Comparison of ENCODE assay signal across 8 cellular contexts in the genomic region with DNA sequence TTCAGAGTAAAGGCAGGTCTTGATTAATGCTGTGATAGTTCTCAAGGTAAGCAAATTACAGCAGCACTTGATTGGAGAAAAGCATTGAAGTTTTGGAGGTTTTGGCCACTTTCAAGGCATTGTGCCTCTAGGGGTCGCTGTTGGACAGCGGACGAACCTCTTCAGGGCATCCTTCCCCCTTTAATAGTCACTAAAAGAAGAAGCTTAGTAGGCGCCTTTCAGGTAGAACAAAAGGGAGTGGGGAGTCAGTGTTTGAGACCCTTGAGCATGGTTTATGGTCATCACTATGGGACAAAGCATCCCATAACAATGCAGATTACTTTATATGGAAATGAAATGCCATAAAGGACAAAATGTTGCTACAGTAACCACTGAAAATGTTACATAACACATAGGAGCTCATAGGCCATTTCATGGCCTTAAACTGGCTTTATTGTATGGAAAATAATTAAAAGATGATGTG.
DNase-seq lines count a peak whose midpoint lies in the region; ATAC-seq and TF ChIP-seq lines count a peak whose summit lies in the region.

No MANE protein-coding gene starts in this region.

- POLR2A ChIA-PET in CD4-positive, alpha-beta T cell (lab: Charles Lee) = interaction anchor here (0.8 to 2.4 kb wide), 12 partner anchors 13 to 1267 kb away, joined by 3 to 18 read pairs (median 4); a partner anchor contains a TSS
- POLR2A ChIA-PET in OCI-LY7 (lab: Charles Lee) = interaction anchor here (0.8 to 1.3 kb wide), 3 partner anchors 15 to 1189 kb away, joined by 3 read pairs; no protein-coding TSS in a partner anchor

- peaks cover 20% of the 10 kb centered on the region for H3K4me1 ChIP-seq in HUES6 (ENCODE audit: control insufficient read depth, insufficient read depth, low read length)
- no peaks in the 10 kb centered on the region for H3K4me1 ChIP-seq in OCI-LY7 (ENCODE audit: insufficient read depth, low read length, poor library complexity, severe bottlenecking)
- peaks cover 0 to 27% (median 0%) of the 10 kb centered on the region in 3 donors for H3K4me1 ChIP-seq in esophagus squamous epithelium

- TF ChIP-seq POLR2A in esophagus squamous epithelium (IDR thresholded peaks at IDR 0.05) = no peak

- peak overlapping the region; percentile 1 for H3K27ac Mint-ChIP-seq in CD4-positive, alpha-beta T cell

- BruUV-seq in OCI-LY7 (replicated peaks; lab: Mats Ljungman, UMichigan) = no TSS peak

- CTCF ChIA-PET in CD4-positive, alpha-beta T cell (lab: Charles Lee) = interaction anchor here (0.6 to 2.3 kb wide), 39 partner anchors 9 to 1401 kb away, joined by 3 to 41 read pairs (median 3); a partner anchor contains a TSS
- CTCF ChIA-PET in OCI-LY7 (lab: Charles Lee; ENCODE audit: unreplicated experiment) = interaction anchor here (0.7 to 1.3 kb wide), 3 partner anchors 9 to 1187 kb away, joined by 3 to 4 read pairs (median 3); no protein-coding TSS in a partner anchor

- TF ChIP-seq CTCF in CD4-positive, alpha-beta T cell (IDR thresholded peaks at IDR 0.05) = peak; percentile 90
- TF ChIP-seq CTCF in OCI-LY7 (conservative IDR thresholded peaks at IDR 0.05; ENCODE audit: low read length) = peak; percentile 94
- peak; percentile 77 to 89 (median 86) for TF ChIP-seq CTCF in esophagus squamous epithelium (IDR thresholded peaks at IDR 0.05)

- peak overlapping the region; percentile 81 for H3K4me3 Mint-ChIP-seq in CD4-positive, alpha-beta T cell

- no peaks in the 10 kb centered on the region for H3K9me2 ChIP-seq in OCI-LY7 (ENCODE audit: insufficient read depth, low read length)

- no peaks in the 10 kb centered on the region for H3K36me3 Mint-ChIP-seq in CD4-positive, alpha-beta T cell (ENCODE audit: low read depth)

- no peak overlapping the region for H3K27ac ChIP-seq in CD4-positive, alpha-beta T cell (ENCODE audit: low read depth, low read length)
- peak overlapping the region; percentile 99 for H3K27ac ChIP-seq in HUES6 (ENCODE audit: low read depth, low read length)
- no peak overlapping the region for H3K27ac ChIP-seq in OCI-LY7 (ENCODE audit: low read depth, low read length, poor library complexity, severe bottlenecking)
- peak overlapping the region in 3 of 4 donors; percentile 59 to 74 (median 69) for H3K27ac ChIP-seq in esophagus squamous epithelium

- intact Hi-C loops in CD4-positive, alpha-beta T cell (cut with DNase I, micrococcal nuclease) = loop anchor here (1.0 to 10.0 kb wide), 8 partner anchors 195 to 1403 kb away; a partner anchor contains a TSS
- intact Hi-C loops in OCI-LY7 (cut with micrococcal nuclease; ENCODE audit: unreplicated experiment) (loop anchor here (1.0 to 10.0 kb wide), 4 partner anchors 413 to 1270 kb away; no protein-coding TSS in a partner anchor), esophagus squamous epithelium (cut with DNase I) (loop anchor here (5.0 to 10.0 kb wide), 2 partner anchors 765 to 1193 kb away; a partner anchor contains a TSS)

- H3K27me3 Mint-ChIP-seq in CD4-positive, alpha-beta T cell = peaks cover 4% of the 10 kb centered on the region

- no peaks in the 10 kb centered on the region for H3K9me3 Mint-ChIP-seq in CD4-positive, alpha-beta T cell

- H4K20me1 ChIP-seq in OCI-LY7 (ENCODE audit: insufficient read depth, low read length) = no peaks in the 10 kb centered on the region

- H3K27me3 ChIP-seq in CD4-positive, alpha-beta T cell (ENCODE audit: control insufficient read depth, insufficient read depth, low read length) = no peaks in the 10 kb centered on the region
- H3K27me3 ChIP-seq in HUES6 (ENCODE audit: control insufficient read depth, insufficient read depth, low read length) = no peaks in the 10 kb centered on the region
- H3K27me3 ChIP-seq in esophagus squamous epithelium = no peaks in the 10 kb centered on the region

- H2AFZ ChIP-seq in OCI-LY7 (ENCODE audit: low read length) = peak overlapping the region; percentile 38; the same call in 1 of the 2 replicates

- WGBS in esophagus squamous epithelium, 2 donors = 0 to 2% methylated on average over 4 of the region's 4 CpGs

- no peaks in the 10 kb centered on the region for H3K9me3 ChIP-seq in CD4-positive, alpha-beta T cell (ENCODE audit: control insufficient read depth, low read length)
- H3K9me3 ChIP-seq in HUES6 (ENCODE audit: control insufficient read depth, insufficient read depth, low read depth, low read length) (no peaks in the 10 kb centered on the region), OCI-LY7 (ENCODE audit: low read length) (no peaks in the 10 kb centered on the region), esophagus squamous epithelium (no peaks in the 10 kb centered on the region)

- H3K36me3 ChIP-seq in HUES6 (ENCODE audit: control insufficient read depth, insufficient read depth, low read length) (no peaks in the 10 kb centered on the region), OCI-LY7 (ENCODE audit: insufficient read depth, low read length) (no peaks in the 10 kb centered on the region), esophagus squamous epithelium (no peaks in the 10 kb centered on the region)

- peak overlapping the region; percentile 42; the same call in 1 of the 2 replicates for H3K4me2 ChIP-seq in OCI-LY7 (ENCODE audit: low read length)

- H3K9ac ChIP-seq in HUES6 (ENCODE audit: low read length) = peak overlapping the region; percentile 92

- peak; percentile 77 to 90 (median 86) for DNase-seq in CD4-positive, alpha-beta T cell
- DNase-seq in OCI-LY7 (ENCODE audit: low spot score) = peak; percentile 77
- peak; percentile 67 for DNase-seq in activated T-cell treated with anti-CD3 and anti-CD28 coated beads for 48 hours (ENCODE audit: low read depth)
- DNase-seq in esophagus squamous epithelium (lab: John Stamatoyannopoulos, UW) = no peak
- peak; percentile 87 for DNase-seq in myocyte (ENCODE audit: low read depth)
- DNase-seq in stimulated activated CD8-positive, alpha-beta memory T cell treated with anti-CD3 and anti-CD28 coated beads, Interleukin-7, amount 100 ng/mL, for 24 hours (ENCODE audit: low read depth) = peak; percentile 69

- H3K4me3 ChIP-seq in HUES6 (ENCODE audit: low read depth, low read length) = peak overlapping the region; percentile 60
- no peak overlapping the region for H3K4me3 ChIP-seq in OCI-LY7 (ENCODE audit: low read depth, low read length, poor library complexity, severe bottlenecking)
- H3K4me3 ChIP-seq in esophagus squamous epithelium = peak overlapping the region; percentile 24 to 61 (median 40)

- H3K79me2 ChIP-seq in OCI-LY7 (ENCODE audit: insufficient read depth, low read depth, low read length) = no peaks in the 10 kb centered on the region

- ATAC-seq in CD4-positive, alpha-beta T cell (ENCODE audit: poor library complexity) = peak; percentile 89
- peak; percentile 82 for ATAC-seq in GM21390 (IDR thresholded peaks at IDR 0.05; ENCODE audit: unreplicated experiment)

- peaks cover 5% of the 10 kb centered on the region for H3K4me1 Mint-ChIP-seq in CD4-positive, alpha-beta T cell (ENCODE audit: low read depth)

Comparison
In these comparisons a context has a peak if more than half of its experiments do, and no peak if none do; other contexts are left out.
1. H3K27ac ChIP-seq: peak in HUES6 (single experiment) and esophagus squamous epithelium (3 of 4); none in CD4-positive, alpha-beta T cell (single experiment) and OCI-LY7 (single experiment).
2. Peak in every context shown above with its lines, with median percentiles within 50 percentile points of each other: CTCF ChIP-seq.